ENCODE assay signal across 8 cellular contexts in genomic region chr12:15700595-15700994, GRCh38.
DNase-seq lines count a peak whose midpoint lies in the region; ATAC-seq and TF ChIP-seq lines count a peak whose summit lies in the region.

No MANE protein-coding gene starts in this region.

- no peaks in the 10 kb centered on the region for H3K9me3 ChIP-seq in skeletal muscle satellite cell (replicated peaks; ENCODE audit: low read length)

- in situ Hi-C loops in SK-MEL-5 (cut with HindIII; ENCODE audit: low pct_unique_long_range_greater_than_20kb, low sequenced_read_pairs), result no loop called here

- DNase-seq in SK-MEL-5 (ENCODE audit: low read depth, low spot score) (peak; percentile 56), fibroblast of peridontal ligament (ENCODE audit: extremely low read depth) (peak; percentile 95), NCI-H345 (lab: John Stamatoyannopoulos, UW) (no peak), SHP77 (lab: John Stamatoyannopoulos, UW) (no peak), DMS114 treated with DMSO at 0.1 percent for 48 hours (lab: John Stamatoyannopoulos, UW; ENCODE audit: unreplicated experiment) (no peak)

- peaks cover 74% of the 10 kb centered on the region for H3K4me1 ChIP-seq in skeletal muscle satellite cell (ENCODE audit: control insufficient read depth, insufficient read depth, low read length)

- peak overlapping the region; percentile 71 for H3K4me2 ChIP-seq in skeletal muscle satellite cell (ENCODE audit: low read length)

- TF ChIP-seq POLR2A in GM18505 (IDR thresholded peaks at IDR 0.05; ENCODE audit: borderline replicate concordance, extremely low read depth, insufficient read depth, insufficient read length), result no peak

- H3K4me3 ChIP-seq in skeletal muscle satellite cell (ENCODE audit: low read length), result peak overlapping the region; percentile 20

- ATAC-seq in GM18505 (IDR thresholded peaks at IDR 0.05; ENCODE audit: unreplicated experiment), result peak; percentile 75
- peak; percentile 65 for ATAC-seq in HG02759 (IDR thresholded peaks at IDR 0.05; ENCODE audit: unreplicated experiment)

- peak overlapping the region; percentile 75 for H3K9ac ChIP-seq in skeletal muscle satellite cell (ENCODE audit: low read depth, low read length)

- H3K27me3 ChIP-seq in skeletal muscle satellite cell (ENCODE audit: control insufficient read depth, insufficient read depth, low read length), result no peaks in the 10 kb centered on the region

- peaks cover 31% of the 10 kb centered on the region for H3K36me3 ChIP-seq in skeletal muscle satellite cell (ENCODE audit: insufficient read depth, low read length)

Comparison
In these comparisons a context has a peak if more than half of its experiments do, and no peak if none do; other contexts are left out.
1. DNase-seq: peak in SK-MEL-5 (single experiment) and fibroblast of peridontal ligament (single experiment); none in NCI-H345 (single experiment), SHP77 (0 of 2) and DMS114 treated with DMSO at 0.1 percent for 48 hours (single experiment).